32 cellular contexts compared by ENCODE assay signal in the genomic region with DNA sequence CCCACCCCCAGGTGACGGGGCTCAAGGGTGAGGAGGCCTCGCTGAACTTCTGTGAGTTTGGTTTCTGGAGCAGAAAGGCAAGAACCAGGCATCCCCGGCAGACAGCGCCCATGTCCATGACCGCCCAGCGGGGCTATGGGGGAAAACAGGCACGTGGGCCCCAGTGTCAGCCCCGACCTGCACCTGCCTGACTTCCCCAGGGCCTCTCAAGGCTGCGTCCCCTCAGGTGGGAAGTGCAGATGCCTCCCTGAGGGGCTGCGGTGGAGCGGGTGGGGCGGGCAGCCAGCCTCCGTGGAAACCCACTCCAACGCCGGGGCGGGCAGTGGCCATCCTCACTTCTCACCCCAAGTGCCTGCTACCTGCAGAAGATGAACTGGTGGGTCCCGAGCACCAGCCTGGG.
"Had no signal": no experiment of that assay in that cellular context is flagged by ENCODE, and none has a peak within 500 bp of the region (broad histone marks: within the 10 kb centered on the region; RNA-seq: fewer than 3 reads in every experiment).

No MANE protein-coding gene starts in this region.

- DNase-seq: activated effector memory CD4-positive, alpha-beta T cell treated with anti-CD3 and anti-CD28 coated beads, Interleukin-2, amount 50 U/mL, for 16 hours; activated effector memory CD4-positive, alpha-beta T cell treated with Interleukin-2 at 50 U/mL for 16 hours; activated gamma-delta T cell; activated gamma-delta T cell treated with Interleukin-2 at 50 U/mL for 16 hours; activated naive CD4-positive, alpha-beta T cell; activated naive CD4-positive, alpha-beta T cell treated with anti-CD3 and anti-CD28 coated beads for 36 hours; activated naive CD4-positive, alpha-beta T cell treated with anti-CD3 and anti-CD28 coated beads, Interleukin-2, amount 10 ng/mL, durations not matched to agents 7 days and 5 days; activated naive CD4-positive, alpha-beta T cell treated with anti-CD3 and anti-CD28 coated beads, Interleukin-2, amount 50 U/mL, for 16 hours; activated naive CD4-positive, alpha-beta T cell treated with Interleukin-2 at 50 U/mL for 16 hours; activated naive CD8-positive, alpha-beta T cell treated with anti-CD3 and anti-CD28 coated beads for 36 hours; activated naive CD8-positive, alpha-beta T cell treated with anti-CD3 and anti-CD28 coated beads, Interleukin-2, amount 10 ng/mL, durations not matched to agents 7 days and 5 days; activated naive CD8-positive, alpha-beta T cell treated with anti-CD3 and anti-CD28 coated beads, Interleukin-2, amount 50 U/mL, for 24 hours; activated T-cell treated with anti-CD3 and anti-CD28 coated beads, Interleukin-2, amount 50 U/mL, for 24 hours; activated T-cell treated with anti-CD3 and anti-CD28 coated beads, Interleukin-2, amount 50 U/mL, for 4 hours; activated T-cell treated with anti-CD3 and anti-CD28 coated beads, Interleukin-2, amount 50 U/mL, for 48 hours; activated T-cell treated with anti-CD3 and anti-CD28 coated beads, Interleukin-2, amount 50 U/mL, for 72 hours; adrenal gland; amniotic stem cell; amygdala; anterior cingulate cortex; aorta; body of pancreas; brain microvascular endothelial cell; central memory CD4-positive, alpha-beta T cell; cerebellar nuclear complex had no signal

- H3K36me3 ChIP-seq: breast epithelium had no signal

- H3K4me3 ChIP-seq: adrenal gland, ascending aorta, body of pancreas, breast epithelium, cardiac muscle cell had no signal

- H3K9me3 ChIP-seq: adrenal gland, ascending aorta, body of pancreas, breast epithelium had no signal

- ATAC-seq: activated naive CD4-positive, alpha-beta T cell treated with anti-CD3 and anti-CD28 coated beads, Interleukin-2, amount 50 U/mL, for 72 hours; activated naive CD8-positive, alpha-beta T cell treated with anti-CD3 and anti-CD28 coated beads, Interleukin-2, amount 50 U/mL, for 24 hours; activated T-cell treated with anti-CD3 and anti-CD28 coated beads, Interleukin-2, amount 50 U/mL, for 4 hours; activated T-cell treated with anti-CD3 and anti-CD28 coated beads, Interleukin-2, amount 50 U/mL, for 72 hours; activated T-helper 17 cell treated with anti-CD3 and anti-CD28 coated beads, Interleukin-2, amount 50 U/mL, for 72 hours; body of pancreas had no signal

- H3K27me3 ChIP-seq: adrenal gland, ascending aorta, body of pancreas, brain microvascular endothelial cell, breast epithelium, cardiac muscle cell had no signal

- FAIRE-seq: astrocyte, bronchial epithelial cell had no signal

- H3K27ac ChIP-seq: adrenal gland, ascending aorta, body of pancreas, brain microvascular endothelial cell, breast epithelium, cardiac muscle cell had no signal

- H3K4me1 ChIP-seq: adrenal gland, ascending aorta, body of pancreas, breast epithelium had no signal
